ENCODE assay signal across 22 cellular contexts in genomic region chr4:82510216-82510615, GRCh38. TPM values are rescaled to one million over a fixed set of nuclear protein-coding genes. Genes with fewer than 3 reads are reported as not detected.
"Had no signal": no experiment of that assay in that cellular context is flagged by ENCODE, and none has a peak within 500 bp of the region (broad histone marks: within the 10 kb centered on the region; RNA-seq: fewer than 3 reads in every experiment).

No MANE protein-coding gene starts in this region.

- ATAC-seq: Panc1, PC-3 had no signal

- H3K27ac ChIP-seq: HL-60, RWPE1 had no signal

- H3K4me2 ChIP-seq: SK-N-SH had no signal

- DNase-seq: KBM-7, MV-4-11, NCI-H1048, NCI-H1105, NCI-H1417, NCI-H1436 treated with DMSO at 0.1 percent for 48 hours, NCI-H1694, NCI-H187 treated with DMSO at 0.1 percent for 48 hours, NCI-H2029 treated with DMSO at 0.1 percent for 48 hours, NCI-H2171 treated with DMSO at 0.1 percent for 48 hours, NCI-H345, NCI-H524, NCI-H526 treated with DMSO at 0.1 percent for 48 hours, NCI-H748 treated with DMSO at 0.1 percent for 48 hours, PC-3, SHP77, SK-N-SH had no signal

- H3K9me3 ChIP-seq: SK-N-SH had no signal

- H3K9me2 ChIP-seq: SK-N-SH had no signal

RNA-seq across cellular contexts. Expression of gene TMEM150C, which starts 51.6 kb away (rescaled TPM):
- total RNA-seq: LHCN-M2, MCF 10A had no signal
